Comparison of ENCODE assay signal across 8 cellular contexts in the genomic region with DNA sequence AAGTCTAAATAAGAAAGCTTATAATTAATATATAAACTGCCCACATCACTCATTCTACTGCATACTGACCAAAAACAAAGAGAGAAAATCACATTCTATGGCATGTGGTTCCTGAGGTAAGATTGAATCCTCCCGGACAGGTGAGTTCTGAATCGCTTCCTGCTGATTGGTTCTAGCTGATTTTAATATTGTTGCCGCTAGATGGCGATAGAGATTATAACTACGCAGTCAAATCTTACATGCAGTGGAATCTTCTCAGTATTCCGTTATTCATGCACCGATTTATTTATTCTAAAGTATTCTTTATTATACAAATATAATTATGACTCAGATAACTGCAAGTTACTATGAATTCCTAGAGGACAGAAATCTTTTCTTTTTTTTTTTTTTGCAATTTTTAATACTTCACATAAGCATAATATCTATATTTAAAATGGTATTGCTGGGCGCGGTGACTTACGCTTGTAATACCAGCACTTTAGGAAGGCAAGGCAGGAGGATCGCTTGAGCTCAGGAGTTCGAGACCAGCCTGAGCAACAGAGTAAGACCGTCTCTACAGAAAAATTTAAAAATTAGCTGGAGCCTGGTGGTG. TPM values are rescaled to one million over a fixed set of nuclear protein-coding genes. Genes with fewer than 3 reads are reported as not detected.
A peak's percentile ranks its signal among the peaks of the same experiment; 100 is the strongest.
DNase-seq lines count a peak whose midpoint lies in the region; ATAC-seq and TF ChIP-seq lines count a peak whose summit lies in the region.

No MANE protein-coding gene starts in this region.

- H3K4me1 Mint-ChIP-seq in activated T-cell treated with anti-CD3 and anti-CD28 coated beads, Interleukin-2, amount 50 U/mL, for 72 hours (ENCODE audit: low read depth), result peaks cover 5% of the 10 kb centered on the region

- H3K9me3 ChIP-seq in cardiac muscle cell (ENCODE audit: low read depth), result no peaks in the 10 kb centered on the region

- no peaks in the 10 kb centered on the region for H3K4me1 ChIP-seq in cardiac muscle cell (ENCODE audit: low read depth)

- H3K9me3 Mint-ChIP-seq in activated T-cell treated with anti-CD3 and anti-CD28 coated beads, Interleukin-2, amount 50 U/mL, for 72 hours, result no peaks in the 10 kb centered on the region

- H3K27me3 Mint-ChIP-seq in activated T-cell treated with anti-CD3 and anti-CD28 coated beads, Interleukin-2, amount 50 U/mL, for 72 hours (ENCODE audit: low read depth), result peaks cover 6% of the 10 kb centered on the region

- no peaks in the 10 kb centered on the region for H3K36me3 ChIP-seq in cardiac muscle cell

- H3K4me3 Mint-ChIP-seq in activated T-cell treated with anti-CD3 and anti-CD28 coated beads, Interleukin-2, amount 50 U/mL, for 72 hours, result no peak overlapping the region

- no peaks in the 10 kb centered on the region for H3K36me3 Mint-ChIP-seq in activated T-cell treated with anti-CD3 and anti-CD28 coated beads, Interleukin-2, amount 50 U/mL, for 72 hours (ENCODE audit: insufficient read depth in 2 of 2)

- TF ChIP-seq CTCF in cardiac muscle cell (IDR thresholded peaks at IDR 0.05; ENCODE audit: low read depth, low read length) (peak; percentile 54), retinal pigment epithelial cell (conservative IDR thresholded peaks at IDR 0.05; ENCODE audit: low read depth, low read length) (peak; percentile 57)

- DNase-seq in DMS153 (lab: John Stamatoyannopoulos, UW) (peak; percentile 44), GM19238 (ENCODE audit: insufficient read length, low spot score) (peak; percentile 5), NCI-H2171 treated with DMSO at 0.1 percent for 48 hours (lab: John Stamatoyannopoulos, UW) (peak; percentile 88), cardiac muscle cell (ENCODE audit: low read depth in 1 of 2, low spot score in 1 of 2) (peak; percentile 76 to 79), retinal pigment epithelial cell (ENCODE audit: low read depth) (peak; percentile 16), T-helper 9 cell (no peak)
- DNase-seq in activated T-cell treated with anti-CD3 and anti-CD28 coated beads, Interleukin-2, amount 50 U/mL, for 72 hours, result peak; percentile 7 to 41

- H3K27me3 ChIP-seq in cardiac muscle cell, result no peaks in the 10 kb centered on the region

- ATAC-seq in HG03280 (IDR thresholded peaks at IDR 0.05; ENCODE audit: unreplicated experiment), result peak; percentile 88
- ATAC-seq in activated T-cell treated with anti-CD3 and anti-CD28 coated beads, Interleukin-2, amount 50 U/mL, for 72 hours (replicated peaks in 1 of 2), result peak; percentile 69 to 70

- H3K27ac ChIP-seq in cardiac muscle cell, result no peak overlapping the region

- H3K4me3 ChIP-seq in cardiac muscle cell (no peak overlapping the region), retinal pigment epithelial cell (ENCODE audit: low read length) (no peak overlapping the region)

- no peak overlapping the region for H3K27ac Mint-ChIP-seq in activated T-cell treated with anti-CD3 and anti-CD28 coated beads, Interleukin-2, amount 50 U/mL, for 72 hours

RNA-seq across cellular contexts. Expression of gene TMX4, which starts 24.2 kb away (rescaled TPM):
- 10 to 100 TPM; 36.9 to 42.5 TPM for total RNA-seq in activated T-cell treated with anti-CD3 and anti-CD28 coated beads, Interleukin-2, amount 50 U/mL, for 72 hours
- 33.9 and 42.2 TPM in 2 replicates for total RNA-seq in cardiac muscle cell
- polyA plus RNA-seq in cardiac muscle cell, result 34.8 and 40.6 TPM in 2 replicates
